Comparison of ENCODE assay signal across 18 cellular contexts in genomic region chr1:175818929-175819328, GRCh38.
"Had no signal": no experiment of that assay in that cellular context is flagged by ENCODE, and none has a peak within 500 bp of the region (broad histone marks: within the 10 kb centered on the region; RNA-seq: fewer than 3 reads in every experiment).

No MANE protein-coding gene starts in this region.

- H3K4me3 ChIP-seq: body of pancreas had no signal

- H3K4me1 ChIP-seq: body of pancreas, parathyroid adenoma had no signal

- DNase-seq: activated B cell treated with CpG ODN at 0.5 μM for 24 hours; activated CD4-positive, alpha-beta memory T cell treated with anti-CD3 and anti-CD28 coated beads, Interleukin-2, amount 10 ng/mL, durations not matched to agents 7 days and 5 days; activated CD4-positive, alpha-beta T cell treated with anti-CD3 and anti-CD28 coated beads for 4 hours; activated CD8-positive, alpha-beta memory T cell treated with anti-CD3 and anti-CD28 coated beads, Interleukin-2, amount 10 ng/mL, durations not matched to agents 7 days and 5 days; activated naive CD8-positive, alpha-beta T cell treated with anti-CD3 and anti-CD28 coated beads for 36 hours; amniotic stem cell; body of pancreas; central memory CD4-positive, alpha-beta T cell; cortex of kidney; erythroblast; foreskin melanocyte; glutamatergic neuron; hypothalamus; kidney; retina; stimulated activated naive B cell treated with anti-CD40 and anti-IgM and Interleukin-4, amounts not matched to agents 10 μg/mL and 1 μg/mL and 100 μg/mL, for 72 hours had no signal

- H3K9me3 ChIP-seq: body of pancreas had no signal

- H3K27me3 ChIP-seq: body of pancreas had no signal

- ATAC-seq: activated CD8-positive, alpha-beta memory T cell treated with anti-CD3 and anti-CD28 coated beads, Interleukin-2, amount 10 ng/mL, durations not matched to agents 7 days and 5 days; body of pancreas; left lobe of liver; stimulated activated naive B cell treated with anti-CD40 and anti-IgM and Interleukin-4, amounts not matched to agents 10 μg/mL and 1 μg/mL and 100 μg/mL, for 72 hours had no signal

- H3K27ac ChIP-seq: body of pancreas, parathyroid adenoma had no signal
